12 cellular contexts compared by ENCODE assay signal in the genomic region with DNA sequence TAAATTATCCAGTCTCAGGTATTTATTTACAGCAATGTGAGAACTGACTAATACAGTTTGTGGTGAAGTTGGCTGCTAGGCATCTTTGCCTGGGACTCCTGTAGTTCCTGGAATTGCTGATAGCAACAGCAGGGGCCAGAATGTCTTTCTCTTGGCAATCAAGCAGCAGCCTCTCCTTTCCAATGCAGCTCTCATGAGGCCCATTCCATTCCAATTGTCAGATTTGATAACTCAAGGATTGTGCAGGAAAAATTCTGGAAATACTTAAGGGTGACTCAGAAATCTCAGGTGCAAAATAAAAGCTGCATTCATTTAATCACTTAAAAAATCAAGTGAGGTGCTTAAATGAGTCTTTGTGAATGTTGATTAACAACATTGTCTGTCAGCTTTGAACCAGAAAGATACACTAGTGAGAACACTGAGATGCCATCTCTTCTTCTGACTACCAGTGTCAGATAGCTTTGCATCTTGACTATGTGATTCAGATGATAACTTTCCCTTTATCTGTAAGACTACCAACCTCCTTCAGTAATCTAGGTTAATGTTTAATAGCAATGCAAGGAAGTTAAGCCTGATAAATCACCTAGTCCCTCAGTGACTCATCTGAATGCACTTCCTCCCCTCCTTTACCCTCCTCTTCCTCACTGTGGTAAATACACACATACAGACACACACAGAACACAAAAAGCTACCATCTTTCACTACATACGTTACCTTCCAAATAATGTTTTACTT. TPM values are rescaled to one million over a fixed set of nuclear protein-coding genes. Genes with fewer than 3 reads are reported as not detected.
DNase-seq lines count a peak whose midpoint lies in the region; ATAC-seq and TF ChIP-seq lines count a peak whose summit lies in the region.
"Had no signal": no experiment of that assay in that cellular context is flagged by ENCODE, and none has a peak within 500 bp of the region (broad histone marks: within the 10 kb centered on the region; RNA-seq: fewer than 3 reads in every experiment).

No MANE protein-coding gene starts in this region.

- WGBS in ovary, 3 donors: 89 to 97% (median 93%) methylated on average over 1 of the region's 1 CpG

- no peak for TF ChIP-seq EP300 in ovary (IDR thresholded peaks at IDR 0.05)

- no peak for TF ChIP-seq CTCF in ovary (IDR thresholded peaks at IDR 0.05)

- no peak overlapping the region for H3K4me3 ChIP-seq in ovary
- H3K4me3 ChIP-seq: breast epithelium, left ventricle myocardium inferior had no signal

- no peaks in the 10 kb centered on the region for H3K4me1 ChIP-seq in ovary (ENCODE audit: insufficient read depth)
- H3K4me1 ChIP-seq: breast epithelium, left ventricle myocardium inferior had no signal

- H3K9me3 ChIP-seq in ovary: no peaks in the 10 kb centered on the region

- H3K27ac ChIP-seq in ovary: no peak overlapping the region
- H3K27ac ChIP-seq: breast epithelium, left ventricle myocardium inferior had no signal

- peak; percentile 93 for ATAC-seq in GM18861 (IDR thresholded peaks at IDR 0.05; ENCODE audit: unreplicated experiment)
- peak; percentile 76 for ATAC-seq in HG03378 (IDR thresholded peaks at IDR 0.05; ENCODE audit: unreplicated experiment)
- ATAC-seq in GM21367 (IDR thresholded peaks at IDR 0.05; ENCODE audit: unreplicated experiment): no peak
- ATAC-seq: Panc1 had no signal

- no peaks in the 10 kb centered on the region for H3K36me3 ChIP-seq in ovary
- H3K36me3 ChIP-seq: breast epithelium, left ventricle myocardium inferior had no signal

- peak; percentile 5 for DNase-seq in cerebellum (ENCODE audit: low spot score)
- DNase-seq in non-pigmented ciliary epithelial cell (ENCODE audit: low read depth): peak; percentile 63
- DNase-seq in ovary: no peak
- DNase-seq in stimulated activated CD4-positive, alpha-beta T cell treated with anti-CD3 and anti-CD28 coated beads, Interleukin-4, amount 100 ng/mL, for 1 hour: no peak
- DNase-seq in islet precursor cell: no peak
- DNase-seq: activated T-cell treated with anti-CD3 and anti-CD28 coated beads, Interleukin-2, amount 50 U/mL, for 24 hours; left ventricle myocardium inferior had no signal

- intact Hi-C loops in ovary (cut with DNase I): no loop called here

- TF ChIP-seq POLR2A in ovary (IDR thresholded peaks at IDR 0.05): no peak

- no peaks in the 10 kb centered on the region for H3K27me3 ChIP-seq in ovary
- H3K27me3 ChIP-seq: breast epithelium had no signal

RNA-seq across cellular contexts. Expression of a gene that starts 32.1 kb away (rescaled TPM):
- total RNA-seq in cerebellum (15.5 TPM), ovary (1 to 10 TPM; 2.5 to 8.7 (median 3.4) TPM)
- 10 to 100 TPM in 1 of 2 donors, 1 to 10 TPM in 1; 4.0 to 15.7 TPM for polyA plus RNA-seq in ovary

Comparison
In these comparisons a context has a peak if more than half of its experiments do, and no peak if none do; other contexts are left out.
1. DNase-seq: peak in cerebellum (single experiment) and non-pigmented ciliary epithelial cell (single experiment); none in ovary (0 of 5), stimulated activated CD4-positive, alpha-beta T cell treated with anti-CD3 and anti-CD28 coated beads, Interleukin-4, amount 100 ng/mL, for 1 hour (single experiment) and islet precursor cell (single experiment).